Comparison of ENCODE assay signal across 8 cellular contexts in genomic region chr2:204544961-204545860, GRCh38. TPM values are rescaled to one million over a fixed set of nuclear protein-coding genes. Genes with fewer than 3 reads are reported as not detected.
DNase-seq lines count a peak whose midpoint lies in the region; ATAC-seq, FAIRE-seq and TF ChIP-seq lines count a peak whose summit lies in the region.

PARD3B (plus strand) TSS chr2:204545475; CDS start chr2:204546000, 525 bp downstream.

- no peaks in the 10 kb centered on the region for H3K9me3 ChIP-seq in CD4-positive, alpha-beta T cell (ENCODE audit: control insufficient read depth, low read length)
- H3K9me3 ChIP-seq in SK-N-SH (no peaks in the 10 kb centered on the region), iPS-18c (ENCODE audit: control insufficient read depth, insufficient read depth, low read length) (no peaks in the 10 kb centered on the region)

- H3K4me3 ChIP-seq in SK-N-SH (ENCODE audit: low read depth in 2 of 2, low read length in 1 of 2) (peak within 1 kb of the TSS; percentile 78 to 79), cardiac fibroblast (replicated peaks in 1 of 2; ENCODE audit: low read depth in 2 of 2, low read length in 2 of 2) (peak within 1 kb of the TSS; percentile 56 to 70), iPS-18c (ENCODE audit: insufficient read depth, low read depth, low read length) (peak within 1 kb of the TSS; percentile 62)

- H2AFZ ChIP-seq in SK-N-SH (ENCODE audit: low read depth): peak within 1 kb of the TSS; percentile 95

- no peak within 1 kb of the TSS for H3K27ac ChIP-seq in CD4-positive, alpha-beta T cell (ENCODE audit: low read depth, low read length)
- peak within 1 kb of the TSS; percentile 18 to 47; a peak in 2 of 4 replicates for H3K27ac ChIP-seq in SK-N-SH (ENCODE audit: low read depth in 2 of 2, low read length in 1 of 2)

- peaks cover 43% of the 10 kb centered on the region for H3K27me3 Mint-ChIP-seq in CD4-positive, alpha-beta T cell

- H3K4me1 ChIP-seq in SK-N-SH (ENCODE audit: control insufficient read depth in 1 of 2, insufficient read depth in 2 of 2, low read depth in 1 of 2, low read length in 1 of 2): peaks cover 0 to 13% of the 10 kb centered on the region in 2 experiments; a peak in 1 of 4 replicates

- peak in 3 of 10 experiments; percentile 0 to 2 (median 2) for DNase-seq in CD4-positive, alpha-beta T cell
- peak; percentile 32 for DNase-seq in HTR-8/SVneo (ENCODE audit: insufficient read length, low spot score)
- peak; percentile 84 for DNase-seq in SK-N-SH
- DNase-seq in cardiac fibroblast (ENCODE audit: low read depth in 2 of 2): peak; percentile 65 to 71
- DNase-seq in sciatic nerve (ENCODE audit: low spot score): peak; percentile 70
- DNase-seq in G401 (ENCODE audit: low spot score): no peak

- 11% methylated on average over 37 of the region's 82 CpGs for WGBS in SK-N-SH (ENCODE audit: low lambda C conversion rate)

- no peak for TF ChIP-seq CTCF in CD4-positive, alpha-beta T cell (IDR thresholded peaks at IDR 0.05)
- TF ChIP-seq CTCF in SK-N-SH (IDR thresholded peaks at IDR 0.05) (no peak), cardiac fibroblast (IDR thresholded peaks at IDR 0.05; ENCODE audit: low read depth, low read length) (no peak)

- no peak for TF ChIP-seq EP300 in SK-N-SH (IDR thresholded peaks at IDR 0.05; ENCODE audit: borderline replicate concordance in 1 of 2, low read depth in 1 of 2, low read length in 1 of 2)

- H3K9ac ChIP-seq in SK-N-SH: peak within 1 kb of the TSS; percentile 69; the same call in 1 of the 2 replicates

- POLR2A ChIA-PET in CD4-positive, alpha-beta T cell (lab: Charles Lee): interaction anchor here (1.0 kb wide), 1 partner anchor 11 kb away, joined by 4 read pairs; no protein-coding TSS in a partner anchor
- POLR2A ChIA-PET in SK-N-SH (lab: Yijun Ruan, JAX): no interaction called here

- in situ Hi-C loops in G401 (cut with HindIII; ENCODE audit: low sequenced_read_pairs): no loop called here

- no peaks in the 10 kb centered on the region for H3K79me2 ChIP-seq in SK-N-SH (ENCODE audit: insufficient read depth)

- H3K4me2 ChIP-seq in SK-N-SH: peak within 1 kb of the TSS; percentile 96

- H3F3A ChIP-seq in SK-N-SH (replicated peaks; ENCODE audit: insufficient read depth): peaks cover 4% of the 10 kb centered on the region

- TF ChIP-seq RAD21 in SK-N-SH (IDR thresholded peaks at IDR 0.05; ENCODE audit: low read length): no peak

- H3K27me3 ChIP-seq in CD4-positive, alpha-beta T cell (ENCODE audit: control insufficient read depth, insufficient read depth, low read length): peaks cover 23% of the 10 kb centered on the region
- no peaks in the 10 kb centered on the region for H3K27me3 ChIP-seq in SK-N-SH (ENCODE audit: insufficient read depth)

- CTCF ChIA-PET in CD4-positive, alpha-beta T cell (lab: Charles Lee): no interaction called here
- CTCF ChIA-PET in SK-N-SH (lab: Yijun Ruan, JAX): no interaction called here

- ATAC-seq in CD4-positive, alpha-beta T cell (ENCODE audit: poor library complexity): peak; percentile 44
- ATAC-seq in GM21367 (IDR thresholded peaks at IDR 0.05; ENCODE audit: unreplicated experiment) (peak; percentile 63), sciatic nerve (peak; percentile 83)

- H3K4me1 Mint-ChIP-seq in CD4-positive, alpha-beta T cell (ENCODE audit: low read depth): peaks cover 10% of the 10 kb centered on the region

- H3K36me3 Mint-ChIP-seq in CD4-positive, alpha-beta T cell (ENCODE audit: low read depth): no peaks in the 10 kb centered on the region

- intact Hi-C loops in CD4-positive, alpha-beta T cell (cut with DNase I, micrococcal nuclease): no loop called here
- intact Hi-C loops in sciatic nerve (cut with DNase I): no loop called here

- no peaks in the 10 kb centered on the region for H4K20me1 ChIP-seq in SK-N-SH (ENCODE audit: insufficient read depth)

- no peaks in the 10 kb centered on the region for H3K9me2 ChIP-seq in SK-N-SH

- peak; percentile 31 for FAIRE-seq in HTR-8/SVneo (lab: Jason Lieb, UNC)

- H3K36me3 ChIP-seq in SK-N-SH (replicated peaks in 1 of 2; ENCODE audit: control insufficient read depth in 1 of 2, insufficient read depth in 2 of 2, low read length in 1 of 2): no peaks in the 10 kb centered on the region

- H3K27ac Mint-ChIP-seq in CD4-positive, alpha-beta T cell: no peak within 1 kb of the TSS

- H3K4me3 Mint-ChIP-seq in CD4-positive, alpha-beta T cell: peak within 1 kb of the TSS; percentile 93

- H3K9me3 Mint-ChIP-seq in CD4-positive, alpha-beta T cell: no peaks in the 10 kb centered on the region

TF ChIP-seq in SK-N-SH, 30 proteins besides CTCF, POLR2A, EP300 and RAD21:
- no peak for TF ChIP-seq USF1 (IDR thresholded peaks at IDR 0.05; ENCODE audit: borderline replicate concordance, low read depth)
- peak; percentile 35 for TF ChIP-seq MXI1 (IDR thresholded peaks at IDR 0.05; ENCODE audit: low read depth, low read length)
- peak; percentile 40; the same call in 1 of the 2 replicates for TF ChIP-seq MAX (IDR thresholded peaks at IDR 0.05; ENCODE audit: low read depth)
- TF ChIP-seq TEAD4 (IDR thresholded peaks at IDR 0.05; ENCODE audit: borderline replicate concordance, insufficient read depth): no peak
- no peak for TF ChIP-seq NRF1 (IDR thresholded peaks at IDR 0.05; ENCODE audit: low read depth, low read length)
- TF ChIP-seq SIN3A (IDR thresholded peaks at IDR 0.05; ENCODE audit: borderline replicate concordance, low read depth, low read length): no peak
TF ChIP-seq in SK-N-SH: peak in this region for 2.

RNA-seq across cellular contexts. Expression of gene PARD3B, which starts in this region (rescaled TPM):
- 1 to 10 TPM in 1 of 2 experiments, under 1 TPM in 1; 0.87 to 1.9 TPM for total RNA-seq in CD4-positive, alpha-beta T cell
- 0.87 and 0.89 TPM in 2 replicates for polyA plus RNA-seq in SK-N-SH (2012; rRNA removed)
- polyA plus RNA-seq in SK-N-SH (2012; cell fraction: cytosol; rRNA removed): 0.89 and 0.99 TPM in 2 replicates
- 1.1 and 1.4 TPM in 2 replicates for polyA plus RNA-seq in SK-N-SH (2012; cell fraction: nucleus; rRNA removed)
- 100 TPM for total RNA-seq in sciatic nerve
- total RNA-seq in G401 (2014; rRNA removed; shearing (Covaris generic)): 0.31 and 2.2 TPM in 2 replicates

Comparison
In these comparisons a context has a peak if more than half of its experiments do, and no peak if none do; other contexts are left out.
1. RNA of gene PARD3B (total RNA-seq): 100 TPM in sciatic nerve (single experiment); 0.31 to 2.2 TPM in G401 and 0.87 to 1.9 TPM in CD4-positive, alpha-beta T cell; every median in the first group is over 10 times any median in the second.
2. Peak in every context shown above with its lines, with median percentiles within 50 percentile points of each other: ATAC-seq and H3K4me3 ChIP-seq.